Comparison of ENCODE assay signal across 15 cellular contexts in the genomic region with DNA sequence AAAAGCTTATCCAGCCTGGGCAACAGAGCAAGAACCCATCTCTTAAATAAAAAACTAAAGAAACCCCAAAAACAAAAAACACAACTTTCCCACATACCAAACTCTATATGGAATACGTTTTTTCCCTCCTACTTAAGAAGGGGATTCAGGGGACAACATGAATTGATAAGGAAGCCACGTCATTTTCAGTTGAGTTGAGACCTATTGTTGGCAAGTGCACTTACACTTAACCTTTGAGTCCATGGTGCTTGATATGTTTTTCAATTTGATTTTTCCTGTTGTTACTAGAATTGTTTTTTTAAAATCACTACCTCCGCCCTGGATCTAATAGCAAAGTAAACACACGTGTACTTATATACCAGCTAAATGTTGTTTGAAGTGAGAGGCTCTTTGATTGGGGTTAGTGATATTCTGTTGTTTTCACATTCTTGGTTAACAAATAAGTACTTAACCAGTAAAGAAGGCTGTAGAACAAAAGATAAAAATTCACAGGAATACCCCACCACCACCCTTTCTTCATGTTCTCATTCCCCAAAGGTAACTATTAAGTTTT. TPM values are rescaled to one million over a fixed set of nuclear protein-coding genes. Genes with fewer than 3 reads are reported as not detected.
DNase-seq lines count a peak whose midpoint lies in the region; ATAC-seq and TF ChIP-seq lines count a peak whose summit lies in the region.
"Had no signal": no experiment of that assay in that cellular context is flagged by ENCODE, and none has a peak within 500 bp of the region (broad histone marks: within the 10 kb centered on the region; RNA-seq: fewer than 3 reads in every experiment).

No MANE protein-coding gene starts in this region.

- H3K27ac Mint-ChIP-seq in WTC11 = no peak overlapping the region
- no peak overlapping the region for H3K27ac Mint-ChIP-seq in stimulated activated naive B cell treated with anti-CD40 and anti-IgM and Interleukin-4, amounts not matched to agents 10 μg/mL and 1 μg/mL and 100 μg/mL, for 72 hours

- H3K27ac ChIP-seq in iPS-18a (ENCODE audit: low read length) = no peak overlapping the region
- H3K27ac ChIP-seq: BLaER1, HL-60 had no signal

- peaks cover 5% of the 10 kb centered on the region for H3K4me1 ChIP-seq in iPS-18a (ENCODE audit: control insufficient read depth, low read depth, low read length)

- no peak for ATAC-seq in activated T-cell treated with anti-CD3 and anti-CD28 coated beads, Interleukin-2, amount 50 U/mL, for 4 hours
- ATAC-seq in WTC11 (no peak), GM21515 (IDR thresholded peaks at IDR 0.05; ENCODE audit: unreplicated experiment) (no peak), HG02642 (IDR thresholded peaks at IDR 0.05; ENCODE audit: poor library complexity, unreplicated experiment) (no peak)
- no peak for ATAC-seq in stimulated activated naive B cell treated with anti-CD40 and anti-IgM and Interleukin-4, amounts not matched to agents 10 μg/mL and 1 μg/mL and 100 μg/mL, for 72 hours (replicated peaks)

- no peaks in the 10 kb centered on the region for H3K36me3 ChIP-seq in iPS-18a (ENCODE audit: control insufficient read depth, low read depth, low read length)

- H3K4me3 ChIP-seq in iPS-18a (ENCODE audit: low read length) = peak overlapping the region; percentile 9

- H3K9ac ChIP-seq in iPS-18a (ENCODE audit: low read length) = no peak overlapping the region
- H3K9ac ChIP-seq: BLaER1 had no signal

- CTCF ChIA-PET in WTC11 (lab: Charles Lee) = no interaction called here

- peaks cover 4% of the 10 kb centered on the region for H3K36me3 Mint-ChIP-seq in activated T-cell treated with anti-CD3 and anti-CD28 coated beads, Interleukin-2, amount 50 U/mL, for 4 hours (ENCODE audit: insufficient read depth)
- H3K36me3 Mint-ChIP-seq in WTC11 = peaks cover 9% of the 10 kb centered on the region
- peaks cover 2 to 4% of the 10 kb centered on the region in 2 donors for H3K36me3 Mint-ChIP-seq in stimulated activated naive B cell treated with anti-CD40 and anti-IgM and Interleukin-4, amounts not matched to agents 10 μg/mL and 1 μg/mL and 100 μg/mL, for 72 hours

- no peaks in the 10 kb centered on the region for H3K27me3 ChIP-seq in iPS-18a (ENCODE audit: control insufficient read depth, insufficient read depth, low read length)
- H3K27me3 ChIP-seq: BLaER1 had no signal

- no peak for DNase-seq in activated T-cell treated with anti-CD3 and anti-CD28 coated beads, Interleukin-2, amount 50 U/mL, for 4 hours
- DNase-seq in activated T-cell treated with anti-CD3 and anti-CD28 coated beads for 4 hours (no peak), WTC11 (ENCODE audit: low spot score) (no peak), NCI-H187 treated with DMSO at 0.1 percent for 48 hours (lab: John Stamatoyannopoulos, UW) (no peak)
- no peak for DNase-seq in stimulated activated naive B cell treated with anti-CD40 and anti-IgM and Interleukin-4, amounts not matched to agents 10 μg/mL and 1 μg/mL and 100 μg/mL, for 72 hours
- DNase-seq: anterior cingulate cortex; head of caudate nucleus; NCI-H2171 treated with DMSO at 0.1 percent for 48 hours; stimulated activated naive CD4-positive, alpha-beta T cell; T-helper 9 cell had no signal

- no peak for TF ChIP-seq CTCF in WTC11 (IDR thresholded peaks at IDR 0.05)

- peak overlapping the region; percentile 92 for H3K4me3 Mint-ChIP-seq in activated T-cell treated with anti-CD3 and anti-CD28 coated beads, Interleukin-2, amount 50 U/mL, for 4 hours
- peak overlapping the region; percentile 89 for H3K4me3 Mint-ChIP-seq in WTC11
- H3K4me3 Mint-ChIP-seq in stimulated activated naive B cell treated with anti-CD40 and anti-IgM and Interleukin-4, amounts not matched to agents 10 μg/mL and 1 μg/mL and 100 μg/mL, for 72 hours = peak overlapping the region; percentile 55 to 57

- no peaks in the 10 kb centered on the region for H3K9me3 Mint-ChIP-seq in activated T-cell treated with anti-CD3 and anti-CD28 coated beads, Interleukin-2, amount 50 U/mL, for 4 hours
- H3K9me3 Mint-ChIP-seq in WTC11 = no peaks in the 10 kb centered on the region
- H3K9me3 Mint-ChIP-seq in stimulated activated naive B cell treated with anti-CD40 and anti-IgM and Interleukin-4, amounts not matched to agents 10 μg/mL and 1 μg/mL and 100 μg/mL, for 72 hours = no peaks in the 10 kb centered on the region

- H3K27me3 Mint-ChIP-seq in activated T-cell treated with anti-CD3 and anti-CD28 coated beads, Interleukin-2, amount 50 U/mL, for 4 hours (ENCODE audit: low read depth) = no peaks in the 10 kb centered on the region
- no peaks in the 10 kb centered on the region; the same call in 1 of the 2 replicates for H3K27me3 Mint-ChIP-seq in WTC11 (ENCODE audit: low read depth)
- no peaks in the 10 kb centered on the region for H3K27me3 Mint-ChIP-seq in stimulated activated naive B cell treated with anti-CD40 and anti-IgM and Interleukin-4, amounts not matched to agents 10 μg/mL and 1 μg/mL and 100 μg/mL, for 72 hours

- no peaks in the 10 kb centered on the region for H3K9me3 ChIP-seq in iPS-18a (ENCODE audit: control insufficient read depth, low read depth, low read length)
- H3K9me3 ChIP-seq: BLaER1 had no signal

- POLR2A ChIA-PET in WTC11 (lab: Charles Lee) = no interaction called here

- H3K4me1 Mint-ChIP-seq in activated T-cell treated with anti-CD3 and anti-CD28 coated beads, Interleukin-2, amount 50 U/mL, for 4 hours (ENCODE audit: low read depth) = peaks cover 29% of the 10 kb centered on the region
- peaks cover 20% of the 10 kb centered on the region for H3K4me1 Mint-ChIP-seq in WTC11
- peaks cover 13 to 25% of the 10 kb centered on the region in 2 donors for H3K4me1 Mint-ChIP-seq in stimulated activated naive B cell treated with anti-CD40 and anti-IgM and Interleukin-4, amounts not matched to agents 10 μg/mL and 1 μg/mL and 100 μg/mL, for 72 hours

TF ChIP-seq in WTC11, 78 proteins besides CTCF, POLR2A, EP300 and RAD21 (continues in another document):
- TF ChIP-seq RELA (CRISPR knock-in tag; IDR thresholded peaks at IDR 0.05; ENCODE audit: borderline replicate concordance) (no peak), FOXP4 (CRISPR knock-in tag; IDR thresholded peaks at IDR 0.05) (no peak), KAT7 (CRISPR knock-in tag; IDR thresholded peaks at IDR 0.05; ENCODE audit: borderline replicate concordance) (no peak), ZBTB21 (CRISPR knock-in tag; IDR thresholded peaks at IDR 0.05; ENCODE audit: borderline replicate concordance) (no peak), AFF4 (CRISPR knock-in tag; IDR thresholded peaks at IDR 0.05; ENCODE audit: borderline replicate concordance) (no peak), ZNF317 (CRISPR knock-in tag; IDR thresholded peaks at IDR 0.05; ENCODE audit: borderline replicate concordance, low read depth) (no peak), RORB (CRISPR knock-in tag; IDR thresholded peaks at IDR 0.05) (no peak), USF1 (CRISPR knock-in tag; IDR thresholded peaks at IDR 0.05) (no peak)

RNA-seq across cellular contexts. Expression of gene FAM177A1, which starts 2.0 kb away (rescaled TPM):
- total RNA-seq in activated T-cell treated with anti-CD3 and anti-CD28 coated beads, Interleukin-2, amount 50 U/mL, for 4 hours = 10 to 100 TPM; 35.4 to 44.4 (median 35.7) TPM
- 36.8 to 44.7 TPM (median 44.3 TPM) in 3 replicates for total RNA-seq in WTC11 (2021)
